ENCODE assay signal across 1 cellular context in the genomic region with DNA sequence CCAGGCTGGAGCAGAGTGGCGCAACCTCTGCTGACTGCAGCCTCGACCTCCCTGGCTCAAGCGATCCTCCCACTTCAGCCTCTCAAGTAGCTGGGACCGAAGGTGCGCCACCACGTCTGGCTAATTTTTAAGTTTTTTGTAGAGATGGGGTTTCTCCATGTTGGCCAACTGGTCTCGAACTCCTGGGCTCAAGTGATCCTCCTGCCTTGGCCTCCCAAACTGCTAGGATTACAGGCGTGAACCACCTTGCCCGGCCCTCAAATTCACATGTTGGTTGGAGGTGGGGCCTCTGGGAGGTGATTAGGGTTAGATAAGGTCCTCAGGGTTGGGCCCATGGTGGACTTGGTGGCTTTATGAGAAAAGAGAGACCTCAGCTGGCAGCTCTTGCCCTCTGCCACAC.
TF ChIP-seq lines count a peak whose summit lies in the region.

No MANE protein-coding gene starts in this region.

TF ChIP-seq in K562, 482 proteins besides CTCF, POLR2A, EP300 and RAD21:
- TF ChIP-seq, protein P1, sequence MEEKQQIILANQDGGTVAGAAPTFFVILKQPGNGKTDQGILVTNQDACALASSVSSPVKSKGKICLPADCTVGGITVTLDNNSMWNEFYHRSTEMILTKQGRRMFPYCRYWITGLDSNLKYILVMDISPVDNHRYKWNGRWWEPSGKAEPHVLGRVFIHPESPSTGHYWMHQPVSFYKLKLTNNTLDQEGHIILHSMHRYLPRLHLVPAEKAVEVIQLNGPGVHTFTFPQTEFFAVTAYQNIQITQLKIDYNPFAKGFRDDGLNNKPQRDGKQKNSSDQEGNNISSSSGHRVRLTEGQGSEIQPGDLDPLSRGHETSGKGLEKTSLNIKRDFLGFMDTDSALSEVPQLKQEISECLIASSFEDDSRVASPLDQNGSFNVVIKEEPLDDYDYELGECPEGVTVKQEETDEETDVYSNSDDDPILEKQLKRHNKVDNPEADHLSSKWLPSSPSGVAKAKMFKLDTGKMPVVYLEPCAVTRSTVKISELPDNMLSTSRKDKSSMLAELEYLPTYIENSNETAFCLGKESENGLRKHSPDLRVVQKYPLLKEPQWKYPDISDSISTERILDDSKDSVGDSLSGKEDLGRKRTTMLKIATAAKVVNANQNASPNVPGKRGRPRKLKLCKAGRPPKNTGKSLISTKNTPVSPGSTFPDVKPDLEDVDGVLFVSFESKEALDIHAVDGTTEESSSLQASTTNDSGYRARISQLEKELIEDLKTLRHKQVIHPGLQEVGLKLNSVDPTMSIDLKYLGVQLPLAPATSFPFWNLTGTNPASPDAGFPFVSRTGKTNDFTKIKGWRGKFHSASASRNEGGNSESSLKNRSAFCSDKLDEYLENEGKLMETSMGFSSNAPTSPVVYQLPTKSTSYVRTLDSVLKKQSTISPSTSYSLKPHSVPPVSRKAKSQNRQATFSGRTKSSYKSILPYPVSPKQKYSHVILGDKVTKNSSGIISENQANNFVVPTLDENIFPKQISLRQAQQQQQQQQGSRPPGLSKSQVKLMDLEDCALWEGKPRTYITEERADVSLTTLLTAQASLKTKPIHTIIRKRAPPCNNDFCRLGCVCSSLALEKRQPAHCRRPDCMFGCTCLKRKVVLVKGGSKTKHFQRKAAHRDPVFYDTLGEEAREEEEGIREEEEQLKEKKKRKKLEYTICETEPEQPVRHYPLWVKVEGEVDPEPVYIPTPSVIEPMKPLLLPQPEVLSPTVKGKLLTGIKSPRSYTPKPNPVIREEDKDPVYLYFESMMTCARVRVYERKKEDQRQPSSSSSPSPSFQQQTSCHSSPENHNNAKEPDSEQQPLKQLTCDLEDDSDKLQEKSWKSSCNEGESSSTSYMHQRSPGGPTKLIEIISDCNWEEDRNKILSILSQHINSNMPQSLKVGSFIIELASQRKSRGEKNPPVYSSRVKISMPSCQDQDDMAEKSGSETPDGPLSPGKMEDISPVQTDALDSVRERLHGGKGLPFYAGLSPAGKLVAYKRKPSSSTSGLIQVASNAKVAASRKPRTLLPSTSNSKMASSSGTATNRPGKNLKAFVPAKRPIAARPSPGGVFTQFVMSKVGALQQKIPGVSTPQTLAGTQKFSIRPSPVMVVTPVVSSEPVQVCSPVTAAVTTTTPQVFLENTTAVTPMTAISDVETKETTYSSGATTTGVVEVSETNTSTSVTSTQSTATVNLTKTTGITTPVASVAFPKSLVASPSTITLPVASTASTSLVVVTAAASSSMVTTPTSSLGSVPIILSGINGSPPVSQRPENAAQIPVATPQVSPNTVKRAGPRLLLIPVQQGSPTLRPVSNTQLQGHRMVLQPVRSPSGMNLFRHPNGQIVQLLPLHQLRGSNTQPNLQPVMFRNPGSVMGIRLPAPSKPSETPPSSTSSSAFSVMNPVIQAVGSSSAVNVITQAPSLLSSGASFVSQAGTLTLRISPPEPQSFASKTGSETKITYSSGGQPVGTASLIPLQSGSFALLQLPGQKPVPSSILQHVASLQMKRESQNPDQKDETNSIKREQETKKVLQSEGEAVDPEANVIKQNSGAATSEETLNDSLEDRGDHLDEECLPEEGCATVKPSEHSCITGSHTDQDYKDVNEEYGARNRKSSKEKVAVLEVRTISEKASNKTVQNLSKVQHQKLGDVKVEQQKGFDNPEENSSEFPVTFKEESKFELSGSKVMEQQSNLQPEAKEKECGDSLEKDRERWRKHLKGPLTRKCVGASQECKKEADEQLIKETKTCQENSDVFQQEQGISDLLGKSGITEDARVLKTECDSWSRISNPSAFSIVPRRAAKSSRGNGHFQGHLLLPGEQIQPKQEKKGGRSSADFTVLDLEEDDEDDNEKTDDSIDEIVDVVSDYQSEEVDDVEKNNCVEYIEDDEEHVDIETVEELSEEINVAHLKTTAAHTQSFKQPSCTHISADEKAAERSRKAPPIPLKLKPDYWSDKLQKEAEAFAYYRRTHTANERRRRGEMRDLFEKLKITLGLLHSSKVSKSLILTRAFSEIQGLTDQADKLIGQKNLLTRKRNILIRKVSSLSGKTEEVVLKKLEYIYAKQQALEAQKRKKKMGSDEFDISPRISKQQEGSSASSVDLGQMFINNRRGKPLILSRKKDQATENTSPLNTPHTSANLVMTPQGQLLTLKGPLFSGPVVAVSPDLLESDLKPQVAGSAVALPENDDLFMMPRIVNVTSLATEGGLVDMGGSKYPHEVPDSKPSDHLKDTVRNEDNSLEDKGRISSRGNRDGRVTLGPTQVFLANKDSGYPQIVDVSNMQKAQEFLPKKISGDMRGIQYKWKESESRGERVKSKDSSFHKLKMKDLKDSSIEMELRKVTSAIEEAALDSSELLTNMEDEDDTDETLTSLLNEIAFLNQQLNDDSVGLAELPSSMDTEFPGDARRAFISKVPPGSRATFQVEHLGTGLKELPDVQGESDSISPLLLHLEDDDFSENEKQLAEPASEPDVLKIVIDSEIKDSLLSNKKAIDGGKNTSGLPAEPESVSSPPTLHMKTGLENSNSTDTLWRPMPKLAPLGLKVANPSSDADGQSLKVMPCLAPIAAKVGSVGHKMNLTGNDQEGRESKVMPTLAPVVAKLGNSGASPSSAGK (IDR thresholded peaks at IDR 0.05), result peak; percentile 74
- TF ChIP-seq, protein P2, sequence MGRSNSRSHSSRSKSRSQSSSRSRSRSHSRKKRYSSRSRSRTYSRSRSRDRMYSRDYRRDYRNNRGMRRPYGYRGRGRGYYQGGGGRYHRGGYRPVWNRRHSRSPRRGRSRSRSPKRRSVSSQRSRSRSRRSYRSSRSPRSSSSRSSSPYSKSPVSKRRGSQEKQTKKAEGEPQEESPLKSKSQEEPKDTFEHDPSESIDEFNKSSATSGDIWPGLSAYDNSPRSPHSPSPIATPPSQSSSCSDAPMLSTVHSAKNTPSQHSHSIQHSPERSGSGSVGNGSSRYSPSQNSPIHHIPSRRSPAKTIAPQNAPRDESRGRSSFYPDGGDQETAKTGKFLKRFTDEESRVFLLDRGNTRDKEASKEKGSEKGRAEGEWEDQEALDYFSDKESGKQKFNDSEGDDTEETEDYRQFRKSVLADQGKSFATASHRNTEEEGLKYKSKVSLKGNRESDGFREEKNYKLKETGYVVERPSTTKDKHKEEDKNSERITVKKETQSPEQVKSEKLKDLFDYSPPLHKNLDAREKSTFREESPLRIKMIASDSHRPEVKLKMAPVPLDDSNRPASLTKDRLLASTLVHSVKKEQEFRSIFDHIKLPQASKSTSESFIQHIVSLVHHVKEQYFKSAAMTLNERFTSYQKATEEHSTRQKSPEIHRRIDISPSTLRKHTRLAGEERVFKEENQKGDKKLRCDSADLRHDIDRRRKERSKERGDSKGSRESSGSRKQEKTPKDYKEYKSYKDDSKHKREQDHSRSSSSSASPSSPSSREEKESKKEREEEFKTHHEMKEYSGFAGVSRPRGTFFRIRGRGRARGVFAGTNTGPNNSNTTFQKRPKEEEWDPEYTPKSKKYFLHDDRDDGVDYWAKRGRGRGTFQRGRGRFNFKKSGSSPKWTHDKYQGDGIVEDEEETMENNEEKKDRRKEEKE (IDR thresholded peaks at IDR 0.05; ENCODE audit: borderline replicate concordance in 1 of 2, control insufficient read depth in 1 of 2, low read depth in 2 of 2, low read length in 1 of 2), result no peak
- TF ChIP-seq L3MBTL2 (IDR thresholded peaks at IDR 0.05), result peak; percentile 74
- TF ChIP-seq ZNF785 (CRISPR knock-in tag; IDR thresholded peaks at IDR 0.05), result no peak
- no peak for TF ChIP-seq ZNF384 (IDR thresholded peaks at IDR 0.05; ENCODE audit: low read depth, low read length)
- no peak for TF ChIP-seq TAL1 (IDR thresholded peaks at IDR 0.05)
